Comparison of ENCODE assay signal across 8 cellular contexts in genomic region chr22:31206460-31206859, GRCh38. TPM values are rescaled to one million over a fixed set of nuclear protein-coding genes. Genes with fewer than 3 reads are reported as not detected.
DNase-seq lines count a peak whose midpoint lies in the region; ATAC-seq and TF ChIP-seq lines count a peak whose summit lies in the region.
"Not testable (repeated sequence)": the region's sequence is repeated elsewhere in the genome, so short reads cannot be mapped to it uniquely, and the experiment has no call there.

No MANE protein-coding gene starts in this region.

- not testable (repeated sequence) for H3K9me3 ChIP-seq in right cardiac atrium (ENCODE audit: control insufficient read depth, low read length); prostate gland

- H3K27ac ChIP-seq in 22Rv1 (peak overlapping the region; percentile 80), right cardiac atrium (ENCODE audit: low read length) (peak overlapping the region; percentile 24), prostate gland (peak overlapping the region; percentile 69 to 83)

- H3K4me3 ChIP-seq in right cardiac atrium (ENCODE audit: low read length); prostate gland: not testable (repeated sequence)

- POLR2A ChIA-PET in T-cell (lab: Charles Lee): not testable (repeated sequence)

- H3K27me3 ChIP-seq in right cardiac atrium (ENCODE audit: control insufficient read depth, insufficient read depth); prostate gland (replicated peaks; ENCODE audit: insufficient read depth): not testable (repeated sequence)

- H3K9me3 Mint-ChIP-seq in Calu3 (ENCODE audit: low read depth, unreplicated experiment); T-cell; activated naive CD4-positive, alpha-beta T cell treated with anti-CD3 and anti-CD28 coated beads, Interleukin-2, amount 50 U/mL, for 72 hours; dendritic cell treated with granulocyte-macrophage colony-stimulating factor and Interleukin-4, amounts not matched to agents 40 ng/mL and 50 ng/mL, for 4 days; type B pancreatic cell: not testable (repeated sequence)

- not testable (repeated sequence) for TF ChIP-seq CTCF in 22Rv1 (IDR thresholded peaks at IDR 0.05); Calu3 (IDR thresholded peaks at IDR 0.05; ENCODE audit: unreplicated experiment); prostate gland (IDR thresholded peaks at IDR 0.05); type B pancreatic cell (conservative IDR thresholded peaks at IDR 0.05)

- not testable (repeated sequence) for ATAC-seq in T-cell (replicated peaks in 1 of 4); activated naive CD4-positive, alpha-beta T cell treated with anti-CD3 and anti-CD28 coated beads, Interleukin-2, amount 50 U/mL, for 72 hours; right cardiac atrium

- WGBS in right cardiac atrium: 68% methylated on average over 3 of the region's 3 CpGs
- 46% methylated on average over 3 of the region's 3 CpGs for WGBS in prostate gland

- intact Hi-C loops in Calu3 (cut with micrococcal nuclease; ENCODE audit: unreplicated experiment); dendritic cell treated with granulocyte-macrophage colony-stimulating factor and Interleukin-4, amounts not matched to agents 40 ng/mL and 50 ng/mL, for 4 days (cut with micrococcal nuclease); right cardiac atrium (cut with DNase I); prostate gland (cut with DNase I): not testable (repeated sequence)

- not testable (repeated sequence) for DNase-seq in Calu3; T-cell; activated naive CD4-positive, alpha-beta T cell treated with anti-CD3 and anti-CD28 coated beads, Interleukin-2, amount 50 U/mL, for 72 hours (ENCODE audit: low spot score in 2 of 2); right cardiac atrium; prostate gland (ENCODE audit: low spot score); type B pancreatic cell (ENCODE audit: extremely low spot score, unreplicated experiment)

- not testable (repeated sequence) for H3K4me3 Mint-ChIP-seq in Calu3 (ENCODE audit: low read depth, unreplicated experiment); T-cell; dendritic cell treated with granulocyte-macrophage colony-stimulating factor and Interleukin-4, amounts not matched to agents 40 ng/mL and 50 ng/mL, for 4 days; type B pancreatic cell

- TSS peak; percentile 58 for BruUV-seq in Calu3 (replicated peaks; lab: Mats Ljungman, UMichigan)

- not testable (repeated sequence) for TF ChIP-seq POLR2A in prostate gland (IDR thresholded peaks at IDR 0.05)

- H3K4me1 Mint-ChIP-seq in Calu3 (ENCODE audit: low read depth, unreplicated experiment) (peaks cover 40% of the 10 kb centered on the region), T-cell (peaks cover 18 to 22% (median 21%) of the 10 kb centered on the region in 3 donors)
- H3K4me1 Mint-ChIP-seq in dendritic cell treated with granulocyte-macrophage colony-stimulating factor and Interleukin-4, amounts not matched to agents 40 ng/mL and 50 ng/mL, for 4 days (ENCODE audit: low read depth): peaks cover 29% of the 10 kb centered on the region
- H3K4me1 Mint-ChIP-seq in type B pancreatic cell (ENCODE audit: unreplicated experiment): not testable (repeated sequence)

- H3K4me1 ChIP-seq in right cardiac atrium (ENCODE audit: control insufficient read depth, insufficient read depth, low read length); prostate gland (replicated peaks): not testable (repeated sequence)

- CTCF ChIA-PET in Calu3 (lab: Charles Lee): interaction anchor here (0.9 kb wide), 1 partner anchor 33 kb away, joined by 3 read pairs; no protein-coding TSS in a partner anchor
- CTCF ChIA-PET in T-cell (lab: Charles Lee): not testable (repeated sequence)

- not testable (repeated sequence) for H3K27me3 Mint-ChIP-seq in Calu3 (ENCODE audit: unreplicated experiment); T-cell; dendritic cell treated with granulocyte-macrophage colony-stimulating factor and Interleukin-4, amounts not matched to agents 40 ng/mL and 50 ng/mL, for 4 days; type B pancreatic cell

- not testable (repeated sequence) for H3K36me3 ChIP-seq in prostate gland

- H3K36me3 Mint-ChIP-seq in Calu3 (ENCODE audit: insufficient read depth, unreplicated experiment): peaks cover 20% of the 10 kb centered on the region
- peaks cover 23% of the 10 kb centered on the region for H3K36me3 Mint-ChIP-seq in T-cell
- H3K36me3 Mint-ChIP-seq in activated naive CD4-positive, alpha-beta T cell treated with anti-CD3 and anti-CD28 coated beads, Interleukin-2, amount 50 U/mL, for 72 hours: not testable (repeated sequence)
- H3K36me3 Mint-ChIP-seq in dendritic cell treated with granulocyte-macrophage colony-stimulating factor and Interleukin-4, amounts not matched to agents 40 ng/mL and 50 ng/mL, for 4 days (ENCODE audit: low read depth): peaks cover 60% of the 10 kb centered on the region
- H3K36me3 Mint-ChIP-seq in type B pancreatic cell: peaks cover 27% of the 10 kb centered on the region

- H3K27ac Mint-ChIP-seq in Calu3 (ENCODE audit: unreplicated experiment) (peak overlapping the region; percentile 67), T-cell (peak overlapping the region; percentile 50 to 68), type B pancreatic cell (peak overlapping the region; percentile 96)
- peak overlapping the region; percentile 73 to 78 for H3K27ac Mint-ChIP-seq in activated naive CD4-positive, alpha-beta T cell treated with anti-CD3 and anti-CD28 coated beads, Interleukin-2, amount 50 U/mL, for 72 hours
- peak overlapping the region; percentile 15 for H3K27ac Mint-ChIP-seq in dendritic cell treated with granulocyte-macrophage colony-stimulating factor and Interleukin-4, amounts not matched to agents 40 ng/mL and 50 ng/mL, for 4 days

RNA-seq across cellular contexts. Expression of gene LIMK2, which starts 5.6 kb away (rescaled TPM):
- total RNA-seq in Calu3 (2022) (59.9 and 60.7 TPM in 2 replicates), T-cell (10 to 100 TPM; 21.5 to 31.5 (median 29.7) TPM), right cardiac atrium (10 to 100 TPM in 3 of 4 donors, 1 to 10 TPM in 1; 8.9 to 12.1 (median 11.1) TPM), prostate gland (100 to 1,000 TPM in 1 of 2 donors, 10 to 100 TPM in 1; 92.1 to 128 TPM), type B pancreatic cell (ENCODE audit: low replicate concordance) (46.6 and 127 TPM in 2 replicates)
- 10 to 100 TPM; 46.8 to 66.2 TPM for total RNA-seq in activated naive CD4-positive, alpha-beta T cell treated with anti-CD3 and anti-CD28 coated beads, Interleukin-2, amount 50 U/mL, for 72 hours
- 6.5 TPM for polyA plus RNA-seq in right cardiac atrium

RNA-seq across cellular contexts. Expression of gene RNF185, which starts 46.5 kb away (rescaled TPM):
- total RNA-seq in Calu3 (2022) (19.5 and 20.2 TPM in 2 replicates), T-cell (10 to 100 TPM; 12.2 to 29.8 (median 25.9) TPM), right cardiac atrium (10 to 100 TPM; 20.3 to 23.2 (median 21.6) TPM), prostate gland (10 to 100 TPM; 59.2 to 75.6 TPM), type B pancreatic cell (ENCODE audit: low replicate concordance) (32.6 and 41.2 TPM in 2 replicates)
- total RNA-seq in activated naive CD4-positive, alpha-beta T cell treated with anti-CD3 and anti-CD28 coated beads, Interleukin-2, amount 50 U/mL, for 72 hours: 10 to 100 TPM; 14.5 to 23.9 TPM
- 15.1 TPM for polyA plus RNA-seq in right cardiac atrium

Comparison
In these comparisons a context has a peak if more than half of its experiments do, and no peak if none do; other contexts are left out.
1. H3K27ac ChIP-seq: peak in every context shown above with its lines; median percentile 80 in 22Rv1; 76 in prostate gland; 24 in right cardiac atrium.
2. H3K27ac Mint-ChIP-seq: peak in every context shown above with its lines; median percentile 96 in type B pancreatic cell; 76 in activated naive CD4-positive, alpha-beta T cell treated with anti-CD3 and anti-CD28 coated beads, Interleukin-2, amount 50 U/mL, for 72 hours; 67 in Calu3; 59 in T-cell; 15 in dendritic cell treated with granulocyte-macrophage colony-stimulating factor and Interleukin-4, amounts not matched to agents 40 ng/mL and 50 ng/mL, for 4 days.